Comparison of ENCODE assay signal across 8 cellular contexts in genomic region chr13:113152894-113153809, GRCh38.
DNase-seq lines count a peak whose midpoint lies in the region; ATAC-seq and TF ChIP-seq lines count a peak whose summit lies in the region.

No MANE protein-coding gene starts in this region.

- peak overlapping the region; percentile 41 for H3K9ac ChIP-seq in muscle layer of colon (ENCODE audit: low read length)

- H3K36me3 ChIP-seq in WERI-Rb-1 (no peaks in the 10 kb centered on the region), muscle layer of colon (ENCODE audit: insufficient read depth, low read length) (no peaks in the 10 kb centered on the region)

- peaks cover 4% of the 10 kb centered on the region for H3K9me3 ChIP-seq in WERI-Rb-1 (ENCODE audit: severe bottlenecking)
- H3K9me3 ChIP-seq in muscle layer of colon (ENCODE audit: low read length) = no peaks in the 10 kb centered on the region

- DNase-seq in WERI-Rb-1 = peak; percentile 58
- no peak for DNase-seq in epithelial cell of esophagus (ENCODE audit: low read depth)
- no peak for DNase-seq in SIG-M5 treated with dmso at 0.1 percent for 504 hours (lab: John Stamatoyannopoulos, UW; ENCODE audit: unreplicated experiment)
- DNase-seq in DMS 273 (lab: John Stamatoyannopoulos, UW; ENCODE audit: unreplicated experiment) = no peak

- peak overlapping the region; percentile 45 for H3K27ac ChIP-seq in WERI-Rb-1
- H3K27ac ChIP-seq in muscle layer of colon (ENCODE audit: low read depth, low read length) = peak overlapping the region; percentile 19

- peak overlapping the region; percentile 42 for H3K4me3 ChIP-seq in WERI-Rb-1 (ENCODE audit: low read depth, low read length)
- H3K4me3 ChIP-seq in epithelial cell of esophagus (ENCODE audit: low read length) = peak overlapping the region; percentile 48
- peak overlapping the region; percentile 21 to 65 for H3K4me3 ChIP-seq in muscle layer of colon (ENCODE audit: low read depth in 1 of 2, low read length in 2 of 2)

- H3K4me1 ChIP-seq in muscle layer of colon (ENCODE audit: insufficient read depth, low read length) = no peaks in the 10 kb centered on the region

- ATAC-seq in GM18502 (IDR thresholded peaks at IDR 0.05; ENCODE audit: poor library complexity, unreplicated experiment) (peak; percentile 31), HG03159 (IDR thresholded peaks at IDR 0.05; ENCODE audit: unreplicated experiment) (peak; percentile 20), GM19397 (IDR thresholded peaks at IDR 0.05; ENCODE audit: unreplicated experiment) (no peak)

- H3K27me3 ChIP-seq in WERI-Rb-1 (ENCODE audit: insufficient read depth, low read depth, severe bottlenecking) (no peaks in the 10 kb centered on the region), muscle layer of colon (ENCODE audit: control insufficient read depth in 1 of 2, insufficient read depth in 2 of 2, low read length in 2 of 2) (peaks cover 0 to 1% of the 10 kb centered on the region in 2 donors)

- TF ChIP-seq CTCF in WERI-Rb-1 (IDR thresholded peaks at IDR 0.05; ENCODE audit: low read depth, low read length) = 0 out of 2 replicates have a peak, but pooled peaks have one; percentile 2
- no peak for TF ChIP-seq CTCF in epithelial cell of esophagus (IDR thresholded peaks at IDR 0.05; ENCODE audit: insufficient read depth, low read depth, low read length, missing control alignments)
